Comparison of ENCODE assay signal across 9 cellular contexts in the genomic region with DNA sequence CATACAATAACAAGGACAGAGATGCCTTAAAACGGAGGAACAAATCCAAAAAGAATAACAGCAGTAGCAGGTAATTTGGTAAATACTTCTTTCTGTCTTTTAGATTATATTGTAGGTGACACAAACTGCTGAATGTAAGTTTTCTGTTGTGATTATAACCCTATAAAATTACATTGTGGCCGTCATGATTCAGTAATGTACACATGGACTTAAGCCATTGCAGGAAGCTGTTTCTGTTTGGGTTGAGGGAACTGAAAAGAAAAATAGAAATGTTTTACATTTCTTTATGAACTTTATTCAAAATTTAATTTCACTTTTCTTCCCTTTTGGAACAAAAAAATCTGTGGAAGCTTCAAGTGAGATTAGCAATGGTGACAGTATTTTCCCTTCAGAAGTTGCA. TPM values are rescaled to one million over a fixed set of nuclear protein-coding genes. Genes with fewer than 3 reads are reported as not detected.
DNase-seq lines count a peak whose midpoint lies in the region; ATAC-seq, FAIRE-seq and TF ChIP-seq lines count a peak whose summit lies in the region.
"Had no signal": no experiment of that assay in that cellular context is flagged by ENCODE, and none has a peak within 500 bp of the region (broad histone marks: within the 10 kb centered on the region; RNA-seq: fewer than 3 reads in every experiment).

No MANE protein-coding gene starts in this region.

- H3K9me3 ChIP-seq in A673 (ENCODE audit: low read depth, low read length, poor library complexity, severe bottlenecking) (no peaks in the 10 kb centered on the region), breast epithelium (no peaks in the 10 kb centered on the region), muscle layer of duodenum (ENCODE audit: control insufficient read depth in 1 of 2, low read length in 2 of 2) (no peaks in the 10 kb centered on the region)

- H3K4me1 ChIP-seq in A673 (ENCODE audit: insufficient read depth, low read length, poor library complexity, severe bottlenecking) (no peaks in the 10 kb centered on the region), breast epithelium (no peaks in the 10 kb centered on the region), muscle layer of duodenum (ENCODE audit: control insufficient read depth in 1 of 2, insufficient read depth in 2 of 2, low read length in 2 of 2) (peaks cover 0 to 18% of the 10 kb centered on the region in 2 donors)

- DNase-seq in A673 (ENCODE audit: low spot score), result no peak
- no peak for DNase-seq in HFFc6
- DNase-seq in breast epithelium (ENCODE audit: low spot score in 2 of 2), result no peak
- no peak for DNase-seq in inferior parietal cortex (ENCODE audit: extremely low spot score)
- DNase-seq in RCC 7860 (ENCODE audit: low spot score), result no peak
- DNase-seq in foreskin melanocyte, result no peak
- DNase-seq: activated CD4-positive, alpha-beta T cell treated with anti-CD3 and anti-CD28 coated beads for 1 hour had no signal

- intact Hi-C loops in A673 (cut with micrococcal nuclease; ENCODE audit: unreplicated experiment) (no loop called here), breast epithelium (cut with DNase I; ENCODE audit: low total_unique reads) (no loop called here)

- FAIRE-seq in RCC 7860 (lab: Jason Lieb, UNC), result no peak

- CTCF ChIA-PET in A673 (lab: Charles Lee), result no interaction called here

- no peak for TF ChIP-seq POLR2A in breast epithelium (IDR thresholded peaks at IDR 0.05)

- POLR2A ChIA-PET in A673 (lab: Charles Lee; ENCODE audit: low non-redundant PET), result no interaction called here

- TF ChIP-seq CTCF in A673 (conservative IDR thresholded peaks at IDR 0.05; ENCODE audit: low read depth, low read length), result no peak
- TF ChIP-seq CTCF in HFFc6 (IDR thresholded peaks at IDR 0.05), result no peak
- TF ChIP-seq CTCF in breast epithelium (IDR thresholded peaks at IDR 0.05), result no peak

- 0 out of 2 replicates have a peak, but pooled peaks cover 2% of the 10 kb centered on the region for H3K27me3 Mint-ChIP-seq in HFFc6 (ENCODE audit: insufficient read depth)

- TSS peak; percentile 37 for BruUV-seq in A673 (replicated peaks; lab: Mats Ljungman, UMichigan)

- H3K4me3 Mint-ChIP-seq in HFFc6, result peak overlapping the region; percentile 88

- H3K27ac Mint-ChIP-seq in HFFc6, result peak overlapping the region; percentile 45

- H3K36me3 Mint-ChIP-seq in HFFc6 (ENCODE audit: low read depth), result 0 out of 2 replicates have a peak, but pooled peaks cover 4% of the 10 kb centered on the region

- H3K4me3 ChIP-seq in A673 (ENCODE audit: low read depth, low read length, poor library complexity, severe bottlenecking) (peak overlapping the region; percentile 73), breast epithelium (peak overlapping the region; percentile 86 to 91 (median 87)), muscle layer of duodenum (ENCODE audit: low read depth in 1 of 2, low read length in 2 of 2) (peak overlapping the region; percentile 74 to 94)

- no peak for ATAC-seq in GM21576 (IDR thresholded peaks at IDR 0.05; ENCODE audit: unreplicated experiment)

- peaks cover 45% of the 10 kb centered on the region for H3K4me1 Mint-ChIP-seq in HFFc6 (ENCODE audit: low read depth)

- no peaks in the 10 kb centered on the region for H3K9me3 Mint-ChIP-seq in HFFc6

- H3K27ac ChIP-seq in A673 (ENCODE audit: low read depth, low read length, poor library complexity, severe bottlenecking) (no peak overlapping the region), breast epithelium (peak overlapping the region; percentile 88 to 97), muscle layer of duodenum (ENCODE audit: low read length) (peak overlapping the region; percentile 89)

- H3K27me3 ChIP-seq in A673 (replicated peaks; ENCODE audit: insufficient read depth, low read depth, low read length, poor library complexity) (no peaks in the 10 kb centered on the region), breast epithelium (no peaks in the 10 kb centered on the region), muscle layer of duodenum (ENCODE audit: low read depth, low read length) (no peaks in the 10 kb centered on the region)

- H3K36me3 ChIP-seq in A673 (ENCODE audit: insufficient read depth, low read length, poor library complexity, severe bottlenecking), result no peaks in the 10 kb centered on the region
- H3K36me3 ChIP-seq in breast epithelium, result no peaks in the 10 kb centered on the region
- H3K36me3 ChIP-seq in muscle layer of duodenum (ENCODE audit: control insufficient read depth in 1 of 2, insufficient read depth in 2 of 2, low read length in 2 of 2), result peaks cover 7 to 15% of the 10 kb centered on the region in 2 donors

RNA-seq across cellular contexts. Expression of a gene that starts 1.2 kb away (rescaled TPM):
- total RNA-seq in A673 (2021), result 2.7 and 3.7 TPM in 2 replicates
- total RNA-seq in HFFc6 (2021; fragmentation: NEBNext Ultra II Directional; extraction: Animal tissue kit (Norgen Biotek cat#: 25700)), result 1 to 10 TPM; 4.1 to 9.1 (median 6.9) TPM
- total RNA-seq in breast epithelium, result 10 to 100 TPM in 2 of 3 donors, 1 to 10 TPM in 1; 5.8 to 17.3 (median 10.2) TPM

RNA-seq across cellular contexts. Expression of a gene that starts 22.4 kb away (rescaled TPM):
- 72.5 and 76.3 TPM in 2 replicates for total RNA-seq in A673 (2021)
- 10 to 100 TPM; 46.4 to 62.0 (median 55.7) TPM for total RNA-seq in HFFc6 (2021; fragmentation: NEBNext Ultra II Directional; extraction: Animal tissue kit (Norgen Biotek cat#: 25700))
- total RNA-seq in breast epithelium, result 10 to 100 TPM; 79.2 to 82.9 (median 80.0) TPM

RNA-seq across cellular contexts. Expression of a gene that starts 45.3 kb away (rescaled TPM):
- total RNA-seq in A673 (2021), result 0.59 and 0.73 TPM in 2 replicates
- under 1 TPM in 2 of 6 experiments, not detected in 4; 0.07 to 0.15 TPM for total RNA-seq in HFFc6 (2021; fragmentation: NEBNext Ultra II Directional; extraction: Animal tissue kit (Norgen Biotek cat#: 25700))
- total RNA-seq in breast epithelium, result 1 to 10 TPM; 1.6 to 4.5 (median 1.8) TPM
